8 cellular contexts compared by ENCODE assay signal in the genomic region with DNA sequence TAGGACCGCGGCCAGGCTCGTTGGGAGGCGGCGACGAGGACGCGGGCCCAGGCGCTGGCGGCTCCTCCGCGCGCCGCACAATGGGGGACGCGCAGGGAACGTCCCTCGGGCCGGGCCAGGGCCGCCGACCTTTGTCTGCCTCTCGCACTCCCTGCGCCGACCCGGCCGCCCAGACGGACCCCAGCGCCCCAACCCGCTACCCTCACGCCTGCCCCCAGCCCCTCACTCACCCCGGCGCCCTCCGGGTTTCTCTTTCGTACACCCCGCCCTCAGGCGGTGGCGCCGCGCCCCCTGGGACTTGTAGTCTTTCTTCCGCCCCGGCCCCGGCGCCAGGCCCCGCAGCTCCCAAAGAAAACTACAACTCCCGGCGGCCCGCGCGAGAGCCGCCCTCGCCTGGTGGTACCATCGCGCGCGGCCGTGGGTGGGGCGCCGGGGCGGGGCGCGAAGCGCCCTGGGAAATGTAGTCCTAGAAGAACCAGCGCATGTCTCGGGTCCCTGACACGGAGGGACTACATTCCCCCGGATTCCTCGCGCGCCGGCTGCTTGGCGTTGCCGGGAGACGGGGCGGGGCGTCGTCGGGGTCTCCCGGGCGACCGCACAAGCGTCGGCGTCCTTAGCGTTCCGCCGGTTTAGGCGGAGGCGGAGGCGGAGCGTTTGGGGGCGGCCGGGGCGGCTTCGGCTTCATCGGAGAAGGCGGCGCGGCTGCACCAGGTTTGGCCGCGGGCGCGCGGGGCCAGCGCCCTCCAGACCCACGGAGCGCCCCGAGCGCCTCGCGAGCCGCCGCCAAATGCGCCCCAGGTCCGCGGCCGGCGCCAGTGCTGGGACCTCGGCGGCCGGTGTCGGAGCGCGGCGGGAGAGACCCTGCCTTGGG. TPM values are rescaled to one million over a fixed set of nuclear protein-coding genes. Genes with fewer than 3 reads are reported as not detected.
DNase-seq lines count a peak whose midpoint lies in the region; ATAC-seq and TF ChIP-seq lines count a peak whose summit lies in the region.

A gene (minus strand): TSS at position 260 of the 871 bp plus-strand sequence. CDS start 24,546 bp downstream, outside the sequence.

- no TSS peak for BruUV-seq in Caco-2 (replicated peaks; lab: Mats Ljungman, UMichigan)

- no peaks in the 10 kb centered on the region for H4K20me1 ChIP-seq in OCI-LY1 (ENCODE audit: insufficient read depth, low read length)

- peak within 1 kb of the TSS; percentile 49 for H3K9ac ChIP-seq in HUES6 (ENCODE audit: low read length)
- peak within 1 kb of the TSS; percentile 73 for H3K9ac ChIP-seq in OCI-LY1 (ENCODE audit: low read length)

- intact Hi-C loops in Caco-2 (cut with micrococcal nuclease; ENCODE audit: unreplicated experiment): loop anchor here (2.0 to 5.0 kb wide), 2 partner anchors 44 to 49 kb away; a partner anchor contains a TSS

- peak within 1 kb of the TSS; percentile 81 for H3K4me3 Mint-ChIP-seq in Caco-2 (ENCODE audit: unreplicated experiment)
- H3K4me3 Mint-ChIP-seq in endothelial cell (ENCODE audit: unreplicated experiment): peak within 1 kb of the TSS; percentile 86

- H2AFZ ChIP-seq in OCI-LY1 (ENCODE audit: low read length): no peak within 1 kb of the TSS

- no peaks in the 10 kb centered on the region for H3F3A ChIP-seq in OCI-LY1 (ENCODE audit: insufficient read depth, low read length)

- peak; percentile 94 for ATAC-seq in GM21423 (IDR thresholded peaks at IDR 0.05; ENCODE audit: unreplicated experiment)

- POLR2A ChIA-PET in Caco-2 (lab: Charles Lee): interaction anchor here (1.0 to 3.2 kb wide), 3 partner anchors 9 to 119 kb away, joined by 3 to 9 read pairs (median 4); no protein-coding TSS in a partner anchor

- no peaks in the 10 kb centered on the region for H3K9me2 ChIP-seq in OCI-LY1 (ENCODE audit: low read depth, low read length)

- H3K36me3 ChIP-seq in Caco-2 (ENCODE audit: control insufficient read depth, insufficient read depth, low read length) (0 out of 2 replicates have a peak, but pooled peaks cover 1% of the 10 kb centered on the region), HUES6 (ENCODE audit: control insufficient read depth, insufficient read depth, low read length) (peaks cover 12% of the 10 kb centered on the region; the same call in 1 of the 2 replicates), OCI-LY1 (ENCODE audit: insufficient read depth, low read length) (peaks cover 21% of the 10 kb centered on the region), mesodermal cell (ENCODE audit: control insufficient read depth, insufficient read depth, low read length) (peaks cover 23% of the 10 kb centered on the region)

- H3K9me3 Mint-ChIP-seq in Caco-2 (ENCODE audit: unreplicated experiment) (no peaks in the 10 kb centered on the region), endothelial cell (ENCODE audit: unreplicated experiment) (peaks cover 4% of the 10 kb centered on the region)

- DNase-seq in Caco-2 (peak; percentile 97), endothelial cell (ENCODE audit: low spot score) (peak; percentile 99)
- DNase-seq in activated CD8-positive, alpha-beta memory T cell treated with anti-CD3 and anti-CD28 coated beads, Interleukin-2, amount 50 U/mL, for 24 hours (ENCODE audit: extremely low read depth): peak; percentile 97
- peak; percentile 94 for DNase-seq in stimulated activated CD8-positive, alpha-beta memory T cell treated with anti-CD3 and anti-CD28 coated beads, Interleukin-15, amount 100 ng/mL, for 24 hours (ENCODE audit: low read depth)

- WGBS in mesodermal cell (ENCODE audit: insufficient coverage in 2 of 2), 2 experiments: 0% methylated on average over 90 to 123 of the region's 124 CpGs

- CTCF ChIA-PET in Caco-2 (lab: Charles Lee): interaction anchor here (0.6 to 0.7 kb wide), 4 partner anchors 36 to 171 kb away, joined by 3 to 6 read pairs (median 4); no protein-coding TSS in a partner anchor

- H3K27me3 ChIP-seq in Caco-2 (replicated peaks; ENCODE audit: control insufficient read depth, insufficient read depth, low read length) (no peaks in the 10 kb centered on the region), HUES6 (ENCODE audit: control insufficient read depth, insufficient read depth, low read length) (peaks cover 31% of the 10 kb centered on the region), OCI-LY1 (ENCODE audit: insufficient read depth, low read length) (peaks cover 10% of the 10 kb centered on the region; the same call in 1 of the 2 replicates)

- H3K36me3 Mint-ChIP-seq in Caco-2 (ENCODE audit: insufficient read depth, unreplicated experiment) (peaks cover 12% of the 10 kb centered on the region), endothelial cell (ENCODE audit: low read depth, unreplicated experiment) (peaks cover 18% of the 10 kb centered on the region)

- H3K27ac Mint-ChIP-seq in Caco-2 (ENCODE audit: unreplicated experiment) (peak within 1 kb of the TSS; percentile 59), endothelial cell (ENCODE audit: unreplicated experiment) (peak within 1 kb of the TSS; percentile 48)

- TF ChIP-seq CTCF in Caco-2 (IDR thresholded peaks at IDR 0.05; ENCODE audit: insufficient read depth in 1 of 2, low read depth in 1 of 2, low read length in 1 of 2, severe bottlenecking in 1 of 2, unreplicated experiment in 1 of 2) (no peak), OCI-LY1 (IDR thresholded peaks at IDR 0.05; ENCODE audit: low read length) (no peak), endothelial cell (IDR thresholded peaks at IDR 0.05; ENCODE audit: unreplicated experiment) (no peak)

- H3K9me3 ChIP-seq in Caco-2 (no peaks in the 10 kb centered on the region; the same call in 1 of the 2 replicates), HUES6 (ENCODE audit: control insufficient read depth, insufficient read depth, low read depth, low read length) (peaks cover 11% of the 10 kb centered on the region), OCI-LY1 (ENCODE audit: low read length) (0 out of 2 replicates have a peak, but pooled peaks cover 4% of the 10 kb centered on the region), mesodermal cell (ENCODE audit: control insufficient read depth, low read length) (peaks cover 8% of the 10 kb centered on the region)

- no peaks in the 10 kb centered on the region for H3K27me3 Mint-ChIP-seq in Caco-2 (ENCODE audit: insufficient read depth, unreplicated experiment)
- peaks cover 17% of the 10 kb centered on the region for H3K27me3 Mint-ChIP-seq in endothelial cell (ENCODE audit: unreplicated experiment)

- H3K27ac ChIP-seq in HUES6 (ENCODE audit: low read depth, low read length): no peak within 1 kb of the TSS
- H3K27ac ChIP-seq in OCI-LY1 (ENCODE audit: low read depth, low read length, poor library complexity, severe bottlenecking): no peak within 1 kb of the TSS
- H3K27ac ChIP-seq in mesodermal cell (ENCODE audit: low read depth, low read length, severe bottlenecking): no peak within 1 kb of the TSS

- no peaks in the 10 kb centered on the region for H3K79me2 ChIP-seq in OCI-LY1 (ENCODE audit: insufficient read depth, low read length)

- H3K4me2 ChIP-seq in OCI-LY1 (ENCODE audit: low read length): peak within 1 kb of the TSS; percentile 66

- peak within 1 kb of the TSS; percentile 82 for H3K4me3 ChIP-seq in Caco-2 (ENCODE audit: low read depth, low read length)
- peak within 1 kb of the TSS; percentile 80 for H3K4me3 ChIP-seq in HUES6 (ENCODE audit: low read depth, low read length)
- peak within 1 kb of the TSS; percentile 86 for H3K4me3 ChIP-seq in OCI-LY1 (ENCODE audit: low read depth, low read length, poor library complexity, severe bottlenecking)
- peak within 1 kb of the TSS; percentile 64 for H3K4me3 ChIP-seq in mesodermal cell (ENCODE audit: extremely low read depth, insufficient read depth, low read length, poor library complexity, severe bottlenecking)

- H3K4me1 Mint-ChIP-seq in Caco-2 (ENCODE audit: low read depth, unreplicated experiment): no peaks in the 10 kb centered on the region
- peaks cover 11% of the 10 kb centered on the region for H3K4me1 Mint-ChIP-seq in endothelial cell (ENCODE audit: unreplicated experiment)

- H3K4me1 ChIP-seq in Caco-2 (no peaks in the 10 kb centered on the region), HUES6 (ENCODE audit: control insufficient read depth, insufficient read depth, low read length) (no peaks in the 10 kb centered on the region; the same call in 1 of the 2 replicates), OCI-LY1 (ENCODE audit: insufficient read depth, low read length, severe bottlenecking) (peaks cover 11% of the 10 kb centered on the region), mesodermal cell (ENCODE audit: control insufficient read depth, insufficient read depth, low read length, poor library complexity, severe bottlenecking) (no peaks in the 10 kb centered on the region)

RNA-seq across cellular contexts. Expression of the gene that starts here (rescaled TPM):
- total RNA-seq in Caco-2 (2022) (12.9 and 14.0 TPM in 2 replicates), endothelial cell (ENCODE audit: unreplicated experiment) (16.6 TPM)
- polyA plus RNA-seq in mesodermal cell (2013, experiment 1 of 2): 17.2 TPM
- polyA plus RNA-seq in mesodermal cell (2013, experiment 2 of 2): 11.9 TPM
